Comparison of ENCODE assay signal across 27 cellular contexts in the genomic region with DNA sequence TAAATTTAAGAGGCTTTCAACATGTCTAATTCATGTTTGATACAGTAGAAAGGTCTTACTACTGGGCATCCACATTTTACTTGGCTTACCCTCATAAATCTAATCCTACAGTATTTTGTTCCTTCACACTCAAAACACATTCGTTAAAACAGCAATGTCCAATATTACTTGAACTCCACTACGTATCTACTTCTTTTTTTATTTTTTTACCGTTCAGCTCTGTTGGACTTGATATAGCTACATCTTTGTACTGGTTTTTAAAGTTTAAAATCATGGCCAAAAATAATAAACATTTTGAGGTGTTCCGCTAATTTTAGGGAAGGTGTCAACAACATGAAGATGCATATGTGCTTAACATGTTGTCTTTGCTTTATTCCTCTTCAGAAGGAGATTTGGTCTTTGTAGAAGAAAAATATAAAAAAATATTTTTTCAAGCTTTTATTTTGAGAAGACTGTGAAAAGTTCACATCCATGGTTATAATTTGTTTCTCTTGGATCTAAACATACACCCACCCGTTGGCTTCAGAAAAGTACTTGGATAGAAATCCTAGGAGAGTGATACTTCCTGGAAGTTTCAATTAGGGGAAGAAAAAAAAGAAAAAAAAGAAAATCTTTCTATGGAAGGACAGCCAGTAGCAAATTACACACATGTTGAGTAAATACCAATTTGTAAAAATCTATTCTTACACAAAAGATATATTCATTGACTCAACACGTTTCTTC.
DNase-seq lines count a peak whose midpoint lies in the region; ATAC-seq, FAIRE-seq and TF ChIP-seq lines count a peak whose summit lies in the region.
"Had no signal": no experiment of that assay in that cellular context is flagged by ENCODE, and none has a peak within 500 bp of the region (broad histone marks: within the 10 kb centered on the region; RNA-seq: fewer than 3 reads in every experiment).

No MANE protein-coding gene starts in this region.

- H3K4me1 ChIP-seq in right atrium auricular region (peaks cover 0 to 8% of the 10 kb centered on the region in 2 donors), heart left ventricle (peaks cover 0 to 23% (median 7%) of the 10 kb centered on the region in 12 donors), kidney (ENCODE audit: control insufficient read depth in 1 of 2, insufficient read depth in 1 of 2, low read depth in 1 of 2, low read length in 2 of 2) (no peaks in the 10 kb centered on the region)

- FAIRE-seq in kidney (lab: Jason Lieb, UNC), result peak; percentile 37
- FAIRE-seq: D721Med, H54, HTR-8/SVneo, K562 had no signal

- peak; percentile 43 for ATAC-seq in Right ventricle myocardium inferior
- ATAC-seq in heart left ventricle, result peak in 2 of 4 donors; percentile 71 to 80
- ATAC-seq in GM18870 (IDR thresholded peaks at IDR 0.05; ENCODE audit: unreplicated experiment), result no peak
- ATAC-seq: K562 had no signal

- no peak overlapping the region for H3K9ac ChIP-seq in kidney (ENCODE audit: low read length in 2 of 2)
- H3K9ac ChIP-seq: BLaER1 had no signal

- WGBS in heart left ventricle, 4 donors, result 63 to 74% (median 66%) methylated on average over 6 of the region's 6 CpGs

- H3K4me3 ChIP-seq in right atrium auricular region (no peak overlapping the region), heart left ventricle (peak overlapping the region in 1 of 12 donors; percentile 9), kidney (ENCODE audit: low read length in 2 of 2) (no peak overlapping the region)
- H3K4me3 ChIP-seq: BLaER1, K562, SK-N-MC had no signal

- H3K9me3 ChIP-seq in right atrium auricular region (no peaks in the 10 kb centered on the region), heart left ventricle (no peaks in the 10 kb centered on the region), kidney (ENCODE audit: control insufficient read depth in 1 of 2, low read length in 2 of 2) (no peaks in the 10 kb centered on the region)

- H3K27me3 ChIP-seq in right atrium auricular region (no peaks in the 10 kb centered on the region), heart left ventricle (no peaks in the 10 kb centered on the region)
- H3K27me3 ChIP-seq: BLaER1 had no signal

- no peak for DNase-seq in Right ventricle myocardium inferior (ENCODE audit: missing footprints)
- DNase-seq in right atrium auricular region (ENCODE audit: low spot score), result no peak
- no peak for DNase-seq in heart left ventricle
- no peak for DNase-seq in kidney
- DNase-seq in foreskin melanocyte, result no peak
- no peak for DNase-seq in NCI-H345 (lab: John Stamatoyannopoulos, UW)
- no peak for DNase-seq in activated CD4-positive, alpha-beta T cell treated with anti-CD3 and anti-CD28 coated beads for 1 hour
- DNase-seq: ACHN; CD4-positive, CD25-positive, alpha-beta regulatory T cell; Kasumi-1; MV-4-11; NCI-H1105; NCI-H146; NCI-H1930; NCI-H446 treated with DMSO at 0.1 percent for 48 hours; NCI-H526; NCI-H82; SIG-M5 had no signal

- TF ChIP-seq POLR2A in heart left ventricle (IDR thresholded peaks at IDR 0.05), result no peak

- TF ChIP-seq CTCF in right atrium auricular region (IDR thresholded peaks at IDR 0.05), result no peak
- TF ChIP-seq CTCF in heart left ventricle (IDR thresholded peaks at IDR 0.05), result no peak
- no peak for TF ChIP-seq CTCF in kidney (IDR thresholded peaks at IDR 0.05; ENCODE audit: borderline replicate concordance, extremely low read depth, insufficient read depth)

- intact Hi-C loops in Right ventricle myocardium inferior (cut with DNase I) (no loop called here), heart left ventricle (cut with DNase I) (no loop called here), kidney (cut with DNase I) (no loop called here)

- H3K36me3 ChIP-seq in right atrium auricular region, result no peaks in the 10 kb centered on the region
- no peaks in the 10 kb centered on the region for H3K36me3 ChIP-seq in heart left ventricle
- H3K36me3 ChIP-seq in kidney (ENCODE audit: control insufficient read depth in 1 of 2, insufficient read depth in 2 of 2, low read length in 2 of 2), result no peaks in the 10 kb centered on the region

- peak overlapping the region in 1 of 2 donors; percentile 7 for H3K27ac ChIP-seq in right atrium auricular region
- peak overlapping the region in 7 of 12 donors; percentile 10 to 57 (median 25) for H3K27ac ChIP-seq in heart left ventricle
- no peak overlapping the region for H3K27ac ChIP-seq in kidney (ENCODE audit: low read depth in 2 of 2, low read length in 2 of 2)
- H3K27ac ChIP-seq: 22Rv1, BLaER1, RWPE1, SK-N-MC had no signal

Comparison
In these comparisons a context has a peak if more than half of its experiments do, and no peak if none do; other contexts are left out.
1. H3K27ac ChIP-seq: peak in heart left ventricle (7 of 12); none in kidney (0 of 2).